8 cellular contexts compared by ENCODE assay signal in the genomic region with DNA sequence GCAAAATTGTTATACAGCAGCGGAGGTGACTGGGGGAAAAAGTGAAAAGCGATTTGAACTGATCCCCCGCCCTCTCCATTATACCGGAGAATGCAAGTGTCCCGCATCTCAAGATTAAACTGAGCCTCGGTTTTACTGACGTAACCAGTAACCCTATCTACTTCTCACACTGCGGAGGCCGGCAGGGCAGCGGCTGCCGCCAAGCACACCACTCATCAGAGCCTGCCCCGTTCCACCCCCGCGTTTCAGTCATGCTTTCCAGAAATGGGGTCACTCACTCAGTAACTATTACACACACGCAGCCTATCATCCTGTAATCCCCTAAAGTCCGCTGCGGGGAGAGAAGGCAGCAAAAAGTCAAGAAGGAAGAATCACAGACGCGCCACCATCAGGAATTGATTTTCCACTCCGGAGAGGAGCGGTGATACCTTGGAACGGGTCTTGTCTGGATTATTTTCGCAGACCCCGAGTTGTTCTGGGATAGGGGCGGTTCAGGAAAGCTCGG. TPM values are rescaled to one million over a fixed set of nuclear protein-coding genes. Genes with fewer than 3 reads are reported as not detected.
DNase-seq lines count a peak whose midpoint lies in the region; ATAC-seq, FAIRE-seq and TF ChIP-seq lines count a peak whose summit lies in the region.

No MANE protein-coding gene starts in this region.

- H3K4me3 ChIP-seq in BLaER1 treated with 17β-estradiol and CSF1 and Interleukin-3, amounts not matched to agents 10 nM and 100 nM: peak overlapping the region; percentile 71 to 83 (median 76)
- peak overlapping the region; percentile 66 to 69 for H3K4me3 ChIP-seq in SK-N-SH (ENCODE audit: low read depth in 2 of 2, low read length in 1 of 2)
- H3K4me3 ChIP-seq in left ventricle myocardium inferior: peak overlapping the region; percentile 76
- H3K4me3 ChIP-seq in psoas muscle: peak overlapping the region; percentile 74

- H3K4me2 ChIP-seq in BLaER1 treated with 17β-estradiol and CSF1 and Interleukin-3, amounts not matched to agents 10 nM and 100 nM: peak overlapping the region; percentile 37 to 81 (median 70)
- H3K4me2 ChIP-seq in SK-N-SH: peak overlapping the region; percentile 71

- no peaks in the 10 kb centered on the region for H3K9me2 ChIP-seq in SK-N-SH

- intact Hi-C loops in left ventricle myocardium inferior (cut with micrococcal nuclease): loop anchor here (10.0 kb wide), 1 partner anchor 50 kb away; no protein-coding TSS in a partner anchor
- intact Hi-C loops in psoas muscle (cut with DNase I): loop anchor here in 1 of 2 donors (5.0 to 10.0 kb wide), 2 partner anchors 50 to 97 kb away; no protein-coding TSS in a partner anchor

- H3K27ac Mint-ChIP-seq in activated naive CD8-positive, alpha-beta T cell treated with anti-CD3 and anti-CD28 coated beads for 36 hours: peak overlapping the region; percentile 99

- no peaks in the 10 kb centered on the region for H3K27me3 Mint-ChIP-seq in activated naive CD8-positive, alpha-beta T cell treated with anti-CD3 and anti-CD28 coated beads for 36 hours

- H3K4me1 ChIP-seq in BLaER1 treated with 17β-estradiol and CSF1 and Interleukin-3, amounts not matched to agents 10 nM and 100 nM: peaks cover 19 to 40% (median 27%) of the 10 kb centered on the region in 10 experiments
- H3K4me1 ChIP-seq in SK-N-SH (ENCODE audit: control insufficient read depth in 1 of 2, insufficient read depth in 2 of 2, low read depth in 1 of 2, low read length in 1 of 2) (peaks cover 0 to 2% of the 10 kb centered on the region in 2 experiments; a peak in 3 of 4 replicates), left ventricle myocardium inferior (peaks cover 30% of the 10 kb centered on the region), psoas muscle (peaks cover 7% of the 10 kb centered on the region)

- no peaks in the 10 kb centered on the region for H3K9me3 Mint-ChIP-seq in activated naive CD8-positive, alpha-beta T cell treated with anti-CD3 and anti-CD28 coated beads for 36 hours

- peaks cover 12% of the 10 kb centered on the region for H3K36me3 Mint-ChIP-seq in activated naive CD8-positive, alpha-beta T cell treated with anti-CD3 and anti-CD28 coated beads for 36 hours

- no peak for FAIRE-seq in D721Med (lab: Jason Lieb, UNC)

- WGBS in SK-N-SH (ENCODE audit: low lambda C conversion rate): 3% methylated on average over 25 of the region's 26 CpGs
- WGBS in psoas muscle, 3 donors: 0 to 28% (median 1%) methylated on average over 25 to 26 of the region's 26 CpGs

- no peaks in the 10 kb centered on the region; a peak in 1 of 22 replicates for H3K36me3 ChIP-seq in BLaER1 treated with 17β-estradiol and CSF1 and Interleukin-3, amounts not matched to agents 10 nM and 100 nM
- H3K36me3 ChIP-seq in SK-N-SH (replicated peaks in 1 of 2; ENCODE audit: control insufficient read depth in 1 of 2, insufficient read depth in 2 of 2, low read length in 1 of 2) (peaks cover 0 to 6% of the 10 kb centered on the region in 2 experiments), left ventricle myocardium inferior (no peaks in the 10 kb centered on the region), psoas muscle (ENCODE audit: insufficient read depth in 1 of 2, low read depth in 1 of 2) (no peaks in the 10 kb centered on the region)

- H3K27ac ChIP-seq in BLaER1 treated with 17β-estradiol and CSF1 and Interleukin-3, amounts not matched to agents 10 nM and 100 nM: peak overlapping the region; percentile 75 to 87 (median 83); a peak in 21 of 22 replicates
- H3K27ac ChIP-seq in SK-N-SH (ENCODE audit: low read depth in 2 of 2, low read length in 1 of 2) (peak overlapping the region; percentile 58 to 69), left ventricle myocardium inferior (replicated peaks) (peak overlapping the region; percentile 88), psoas muscle (peak overlapping the region; percentile 89)

- POLR2A ChIA-PET in SK-N-SH (lab: Yijun Ruan, JAX): no interaction called here

- TF ChIP-seq CTCF in SK-N-SH (IDR thresholded peaks at IDR 0.05) (no peak), left ventricle myocardium inferior (IDR thresholded peaks at IDR 0.05; ENCODE audit: borderline replicate concordance) (no peak), psoas muscle (IDR thresholded peaks at IDR 0.05) (no peak), D721Med (IDR thresholded peaks at IDR 0.05; ENCODE audit: insufficient read depth, missing control alignments) (no peak)

- H3K9me3 ChIP-seq in BLaER1 treated with 17β-estradiol and CSF1 and Interleukin-3, amounts not matched to agents 10 nM and 100 nM (replicated peaks in 1 of 11): peaks cover 0 to 34% (median 16%) of the 10 kb centered on the region in 11 experiments; a peak in 17 of 22 replicates
- H3K9me3 ChIP-seq in SK-N-SH: no peaks in the 10 kb centered on the region
- no peaks in the 10 kb centered on the region for H3K9me3 ChIP-seq in left ventricle myocardium inferior (replicated peaks)
- no peaks in the 10 kb centered on the region for H3K9me3 ChIP-seq in psoas muscle

- H3K79me2 ChIP-seq in SK-N-SH (ENCODE audit: insufficient read depth): peaks cover 48% of the 10 kb centered on the region

- peaks cover 0 to 40% (median 18%) of the 10 kb centered on the region in 11 experiments; a peak in 13 of 22 replicates for H4K20me1 ChIP-seq in BLaER1 treated with 17β-estradiol and CSF1 and Interleukin-3, amounts not matched to agents 10 nM and 100 nM
- H4K20me1 ChIP-seq in SK-N-SH (ENCODE audit: insufficient read depth): peaks cover 19% of the 10 kb centered on the region

- DNase-seq in GM19238 (ENCODE audit: insufficient read length, low spot score) (peak; percentile 11), SK-N-SH (peak; percentile 31), left ventricle myocardium inferior (peak; percentile 42), psoas muscle (peak; percentile 73 to 81), D721Med (ENCODE audit: insufficient read length, low spot score) (no peak)
- DNase-seq in activated naive CD8-positive, alpha-beta T cell treated with anti-CD3 and anti-CD28 coated beads for 36 hours: peak; percentile 81

- peak overlapping the region; percentile 84 to 91 (median 87) for H3K9ac ChIP-seq in BLaER1 treated with 17β-estradiol and CSF1 and Interleukin-3, amounts not matched to agents 10 nM and 100 nM
- peak overlapping the region; percentile 81 for H3K9ac ChIP-seq in SK-N-SH

- peaks cover 20% of the 10 kb centered on the region for H3F3A ChIP-seq in SK-N-SH (replicated peaks; ENCODE audit: insufficient read depth)

- TF ChIP-seq EP300 in SK-N-SH (IDR thresholded peaks at IDR 0.05; ENCODE audit: borderline replicate concordance in 1 of 2, low read depth in 1 of 2, low read length in 1 of 2): no peak

- peak overlapping the region; percentile 94 for H3K4me3 Mint-ChIP-seq in activated naive CD8-positive, alpha-beta T cell treated with anti-CD3 and anti-CD28 coated beads for 36 hours

- H3K27me3 ChIP-seq in BLaER1 treated with 17β-estradiol and CSF1 and Interleukin-3, amounts not matched to agents 10 nM and 100 nM: no peaks in the 10 kb centered on the region
- H3K27me3 ChIP-seq in SK-N-SH (ENCODE audit: insufficient read depth) (no peaks in the 10 kb centered on the region; the same call in 1 of the 2 replicates), left ventricle myocardium inferior (ENCODE audit: low read depth) (no peaks in the 10 kb centered on the region), psoas muscle (ENCODE audit: insufficient read depth in 3 of 3, low read length in 2 of 3) (no peaks in the 10 kb centered on the region)

- peak; percentile 53 for ATAC-seq in HG03565 (IDR thresholded peaks at IDR 0.05; ENCODE audit: unreplicated experiment)
- peak; percentile 76 to 82 (median 80) for ATAC-seq in psoas muscle

- no peak for TF ChIP-seq RAD21 in SK-N-SH (IDR thresholded peaks at IDR 0.05; ENCODE audit: low read length)

- CTCF ChIA-PET in SK-N-SH (lab: Yijun Ruan, JAX): no interaction called here

- H3K4me1 Mint-ChIP-seq in activated naive CD8-positive, alpha-beta T cell treated with anti-CD3 and anti-CD28 coated beads for 36 hours: peaks cover 20% of the 10 kb centered on the region

- 0 out of 2 replicates have a peak overlapping the region, but pooled peaks have one; percentile 13 for H2AFZ ChIP-seq in SK-N-SH (ENCODE audit: low read depth)

TF ChIP-seq in SK-N-SH, 30 proteins besides CTCF, POLR2A, EP300 and RAD21 (continues in another document):
- no peak for TF ChIP-seq RFX5 (IDR thresholded peaks at IDR 0.05; ENCODE audit: low read length)
- no peak for TF ChIP-seq YY1 (IDR thresholded peaks at IDR 0.05; ENCODE audit: low read depth)
- TF ChIP-seq MEF2A (IDR thresholded peaks at IDR 0.05; ENCODE audit: borderline replicate concordance, low read depth): no peak
- TF ChIP-seq, protein P1, sequence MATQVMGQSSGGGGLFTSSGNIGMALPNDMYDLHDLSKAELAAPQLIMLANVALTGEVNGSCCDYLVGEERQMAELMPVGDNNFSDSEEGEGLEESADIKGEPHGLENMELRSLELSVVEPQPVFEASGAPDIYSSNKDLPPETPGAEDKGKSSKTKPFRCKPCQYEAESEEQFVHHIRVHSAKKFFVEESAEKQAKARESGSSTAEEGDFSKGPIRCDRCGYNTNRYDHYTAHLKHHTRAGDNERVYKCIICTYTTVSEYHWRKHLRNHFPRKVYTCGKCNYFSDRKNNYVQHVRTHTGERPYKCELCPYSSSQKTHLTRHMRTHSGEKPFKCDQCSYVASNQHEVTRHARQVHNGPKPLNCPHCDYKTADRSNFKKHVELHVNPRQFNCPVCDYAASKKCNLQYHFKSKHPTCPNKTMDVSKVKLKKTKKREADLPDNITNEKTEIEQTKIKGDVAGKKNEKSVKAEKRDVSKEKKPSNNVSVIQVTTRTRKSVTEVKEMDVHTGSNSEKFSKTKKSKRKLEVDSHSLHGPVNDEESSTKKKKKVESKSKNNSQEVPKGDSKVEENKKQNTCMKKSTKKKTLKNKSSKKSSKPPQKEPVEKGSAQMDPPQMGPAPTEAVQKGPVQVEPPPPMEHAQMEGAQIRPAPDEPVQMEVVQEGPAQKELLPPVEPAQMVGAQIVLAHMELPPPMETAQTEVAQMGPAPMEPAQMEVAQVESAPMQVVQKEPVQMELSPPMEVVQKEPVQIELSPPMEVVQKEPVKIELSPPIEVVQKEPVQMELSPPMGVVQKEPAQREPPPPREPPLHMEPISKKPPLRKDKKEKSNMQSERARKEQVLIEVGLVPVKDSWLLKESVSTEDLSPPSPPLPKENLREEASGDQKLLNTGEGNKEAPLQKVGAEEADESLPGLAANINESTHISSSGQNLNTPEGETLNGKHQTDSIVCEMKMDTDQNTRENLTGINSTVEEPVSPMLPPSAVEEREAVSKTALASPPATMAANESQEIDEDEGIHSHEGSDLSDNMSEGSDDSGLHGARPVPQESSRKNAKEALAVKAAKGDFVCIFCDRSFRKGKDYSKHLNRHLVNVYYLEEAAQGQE (IDR thresholded peaks at IDR 0.05; ENCODE audit: low read depth, low read length): no peak
- TF ChIP-seq TAF1 (IDR thresholded peaks at IDR 0.05; ENCODE audit: borderline replicate concordance, low read depth, low read length): peak; percentile 55; the same call in 1 of the 2 replicates

RNA-seq across cellular contexts. Expression of a gene that starts 1.4 kb away (rescaled TPM):
- polyA plus RNA-seq in SK-N-SH (2012; rRNA removed) (14.3 and 20.8 TPM in 2 replicates), psoas muscle (10 to 100 TPM; 35.4 to 82.8 (median 39.1) TPM)
- polyA plus RNA-seq in SK-N-SH (2012; cell fraction: cytosol; rRNA removed): 21.6 and 24.3 TPM in 2 replicates
- 10.5 and 22.1 TPM in 2 replicates for polyA plus RNA-seq in SK-N-SH (2012; cell fraction: nucleus; rRNA removed)
- total RNA-seq in activated naive CD8-positive, alpha-beta T cell treated with anti-CD3 and anti-CD28 coated beads for 36 hours: 10 to 100 TPM; 58.7 to 62.0 TPM
- total RNA-seq in left ventricle myocardium inferior (33.6 TPM), psoas muscle (10 to 100 TPM; 56.4 to 91.9 (median 77.2) TPM)
